In genomic region chr10:118785566-118785965, GRCh38 we compare ENCODE assay signal across 22 cellular contexts.
"Had no signal": no experiment of that assay in that cellular context is flagged by ENCODE, and none has a peak within 500 bp of the region (broad histone marks: within the 10 kb centered on the region; RNA-seq: fewer than 3 reads in every experiment).

No MANE protein-coding gene starts in this region.

- H3K4me3 Mint-ChIP-seq: mesothelial cell of epicardium, naive B cell had no signal

- H3K9me3 ChIP-seq: esophagus muscularis mucosa, gastroesophageal sphincter, left lung, lower lobe of right lung, mucosa of descending colon had no signal

- H3K4me3 ChIP-seq: coronary artery, dorsolateral prefrontal cortex, esophagus muscularis mucosa, gastroesophageal sphincter, heart left ventricle, left lung, lower lobe of right lung, mucosa of descending colon had no signal

- ATAC-seq: foreskin keratinocyte, gastroesophageal sphincter, heart left ventricle, left cardiac atrium, left lung, left ventricle myocardium superior, lower lobe of right lung, mucosa of descending colon had no signal

- DNase-seq: dorsolateral prefrontal cortex; effector CD4-positive, alpha-beta T cell; effector memory CD4-positive, alpha-beta T cell; foreskin keratinocyte; heart left ventricle; hippocampal formation; left cardiac atrium; left lung; left ventricle myocardium superior; lower lobe of right lung; mesenchymal stem cell; mucosa of descending colon; naive B cell had no signal

- H3K27ac Mint-ChIP-seq: mesothelial cell of epicardium, naive B cell had no signal

- H3K36me3 ChIP-seq: esophagus muscularis mucosa, gastroesophageal sphincter, heart left ventricle, left lung, lower lobe of right lung had no signal

- H3K4me1 Mint-ChIP-seq: mesothelial cell of epicardium, naive B cell had no signal

- H3K27ac ChIP-seq: coronary artery, dorsolateral prefrontal cortex, esophagus muscularis mucosa, foreskin keratinocyte, gastroesophageal sphincter, heart left ventricle, left lung, lower lobe of right lung had no signal

- H3K4me1 ChIP-seq: esophagus muscularis mucosa, foreskin keratinocyte, gastroesophageal sphincter, left lung, lower lobe of right lung had no signal

- H3K27me3 ChIP-seq: esophagus muscularis mucosa, gastroesophageal sphincter, heart left ventricle, left lung had no signal

- FAIRE-seq: colon, endothelial cell of umbilical vein, frontal cortex, islet of Langerhans, keratinocyte had no signal

- H3K36me3 Mint-ChIP-seq: mesothelial cell of epicardium, naive B cell had no signal
